ENCODE assay signal across 9 cellular contexts in genomic region chr1:43348343-43348808, GRCh38. TPM values are rescaled to one million over a fixed set of nuclear protein-coding genes. Genes with fewer than 3 reads are reported as not detected.
DNase-seq lines count a peak whose midpoint lies in the region; ATAC-seq and TF ChIP-seq lines count a peak whose summit lies in the region.
"Had no signal": no experiment of that assay in that cellular context is flagged by ENCODE, and none has a peak within 500 bp of the region (broad histone marks: within the 10 kb centered on the region; RNA-seq: fewer than 3 reads in every experiment).

No MANE protein-coding gene starts in this region.

- peak overlapping the region; percentile 76 to 86 for H3K27ac ChIP-seq in coronary artery

- H3K9me3 ChIP-seq in mucosa of descending colon, result no peaks in the 10 kb centered on the region

- peaks cover 2% of the 10 kb centered on the region for H3K4me1 ChIP-seq in mucosa of descending colon (ENCODE audit: low read depth)

- ATAC-seq in mucosa of descending colon, result peak; percentile 32
- no peak for ATAC-seq in HG03045 (IDR thresholded peaks at IDR 0.05; ENCODE audit: unreplicated experiment)
- no peak for ATAC-seq in HG02678 (IDR thresholded peaks at IDR 0.05; ENCODE audit: unreplicated experiment)

- H3K4me3 ChIP-seq in coronary artery (peak overlapping the region; percentile 76), mucosa of descending colon (no peak overlapping the region)

- H3K36me3 ChIP-seq in mucosa of descending colon (ENCODE audit: low read depth), result no peaks in the 10 kb centered on the region

- TF ChIP-seq CTCF in coronary artery (IDR thresholded peaks at IDR 0.05) (no peak), mucosa of descending colon (IDR thresholded peaks at IDR 0.05) (no peak)

- intact Hi-C loops in mucosa of descending colon (cut with DNase I, micrococcal nuclease), result no loop called here

- DNase-seq in DMS153 treated with DMSO at 0.1 percent for 48 hours (lab: John Stamatoyannopoulos, UW; ENCODE audit: unreplicated experiment) (peak; percentile 84), NCI-H345 (lab: John Stamatoyannopoulos, UW) (peak; percentile 71), coronary artery (ENCODE audit: low spot score) (peak; percentile 79), mucosa of descending colon (no peak), OCI-M1 (lab: John Stamatoyannopoulos, UW) (no peak), cortex of kidney (lab: John Stamatoyannopoulos, UW) (no peak)

RNA-seq across cellular contexts. Expression of gene CDC20, which starts 10.4 kb away (rescaled TPM):
- total RNA-seq in mucosa of descending colon, result 10 to 100 TPM in 1 of 3 donors, 1 to 10 TPM in 2; 5.8 to 44.0 (median 8.5) TPM

RNA-seq across cellular contexts. Expression of gene MPL, which starts 10.8 kb away (rescaled TPM):
- total RNA-seq in mucosa of descending colon, result 1 to 10 TPM in 1 of 3 donors, under 1 TPM in 1, not detected in 1; 0.81 to 1.0 TPM
- total RNA-seq: glomerular endothelial cell had no signal

RNA-seq across cellular contexts. Expression of gene ELOVL1, which starts 19.4 kb away (rescaled TPM):
- 100 to 1,000 TPM in 2 of 3 donors, 10 to 100 TPM in 1; 80.0 to 171 (median 104) TPM for total RNA-seq in mucosa of descending colon

RNA-seq across cellular contexts. Expression of gene MED8, which starts 41.2 kb away (rescaled TPM):
- total RNA-seq in mucosa of descending colon, result 10 to 100 TPM; 35.8 to 39.6 (median 38.3) TPM

RNA-seq across cellular contexts. Expression of gene SZT2, which starts 41.3 kb away (rescaled TPM):
- total RNA-seq in mucosa of descending colon, result 10 to 100 TPM; 61.7 to 93.6 (median 75.4) TPM

Comparison
In these comparisons a context has a peak if more than half of its experiments do, and no peak if none do; other contexts are left out.
1. DNase-seq: peak in DMS153 treated with DMSO at 0.1 percent for 48 hours (single experiment), NCI-H345 (single experiment) and coronary artery (single experiment); none in mucosa of descending colon (0 of 3), OCI-M1 (single experiment) and cortex of kidney (single experiment).